ENCODE assay signal across 4 cellular contexts in genomic region chr5:177894681-177895453, GRCh38.
DNase-seq lines count a peak whose midpoint lies in the region; ATAC-seq, FAIRE-seq and TF ChIP-seq lines count a peak whose summit lies in the region.
"Not testable (repeated sequence)": the region's sequence is repeated elsewhere in the genome, so short reads cannot be mapped to it uniquely, and the experiment has no call there.

No MANE protein-coding gene starts in this region.

- not testable (repeated sequence) for H3K79me2 ChIP-seq in keratinocyte (ENCODE audit: control insufficient read depth, insufficient read depth, low read length)

- not testable (repeated sequence) for H3K4me2 ChIP-seq in keratinocyte (ENCODE audit: control insufficient read depth, extremely low read depth, insufficient read depth, low read depth, low read length)

- H3K4me3 ChIP-seq in body of pancreas; keratinocyte (ENCODE audit: control insufficient read depth in 2 of 3, extremely low read depth in 1 of 3, insufficient read depth in 2 of 3, low read depth in 1 of 3, low read length in 3 of 3); right lobe of liver: not testable (repeated sequence)

- not testable (repeated sequence) for H3K27me3 ChIP-seq in body of pancreas; keratinocyte (ENCODE audit: control insufficient read depth, extremely low read depth, insufficient read depth, low read length); right lobe of liver

- not testable (repeated sequence) for H2AFZ ChIP-seq in keratinocyte (ENCODE audit: control insufficient read depth, low read length)

- not testable (repeated sequence) for H3K4me1 ChIP-seq in body of pancreas; keratinocyte (ENCODE audit: control insufficient read depth, extremely low read depth, insufficient read depth, low read length); right lobe of liver

- dilution Hi-C loops in keratinocyte (cut with MboI; ENCODE audit: extremely low pct_ligation_motif_present, low sequenced_read_pairs), result not testable (repeated sequence)

- not testable (repeated sequence) for H3K9me1 ChIP-seq in keratinocyte (ENCODE audit: control insufficient read depth, extremely low read depth, insufficient read depth, low read length)

- TF ChIP-seq CTCF in body of pancreas (IDR thresholded peaks at IDR 0.05); keratinocyte (optimal IDR thresholded peaks at IDR 0.05 in 1 of 3, IDR thresholded peaks at IDR 0.05 in 1 of 3, conservative IDR thresholded peaks at IDR 0.05 in 1 of 3; ENCODE audit: extremely low read depth in 1 of 3, insufficient read depth in 2 of 3, low read length in 3 of 3); right lobe of liver (IDR thresholded peaks at IDR 0.05): not testable (repeated sequence)

- H3K27ac ChIP-seq in body of pancreas; keratinocyte (ENCODE audit: control insufficient read depth, insufficient read depth, low read length); right lobe of liver: not testable (repeated sequence)

- H4K20me1 ChIP-seq in keratinocyte (ENCODE audit: control insufficient read depth, extremely low read depth, insufficient read depth, low read length), result not testable (repeated sequence)

- not testable (repeated sequence) for H3K9ac ChIP-seq in keratinocyte (ENCODE audit: control insufficient read depth, extremely low read depth, insufficient read depth, low read length)

- H3K9me3 ChIP-seq in body of pancreas; keratinocyte (ENCODE audit: control insufficient read depth, low read depth, low read length); right lobe of liver: not testable (repeated sequence)

- peak; percentile 32 for FAIRE-seq in keratinocyte (lab: Jason Lieb, UNC)

- ATAC-seq in body of pancreas, result peak; percentile 73
- ATAC-seq in Right ventricle myocardium superior (ENCODE audit: poor library complexity), result peak; percentile 55
- peak; percentile 57 to 70 (median 60) for ATAC-seq in right lobe of liver

- 39% methylated on average over 2 of the region's 9 CpGs; no CpG with 5 or more reads in 1 of the 2 donors for WGBS in body of pancreas, 2 donors
- 32% methylated on average over 2 of the region's 9 CpGs for WGBS in right lobe of liver (ENCODE audit: insufficient coverage, low coverage, low lambda C conversion rate, missing lambda C conversion rate)

- DNase-seq in body of pancreas, result peak in 1 of 4 donors; percentile 5
- DNase-seq in Right ventricle myocardium superior; keratinocyte (ENCODE audit: low read depth, low spot score); right lobe of liver: not testable (repeated sequence)

- intact Hi-C loops in body of pancreas (cut with DNase I); Right ventricle myocardium superior (cut with DNase I); right lobe of liver (cut with DNase I): not testable (repeated sequence)

- not testable (repeated sequence) for TF ChIP-seq POLR2A in body of pancreas (IDR thresholded peaks at IDR 0.05); right lobe of liver (IDR thresholded peaks at IDR 0.05)

- not testable (repeated sequence) for H3K36me3 ChIP-seq in body of pancreas (replicated peaks in 1 of 2; ENCODE audit: insufficient read depth in 1 of 2, low read depth in 2 of 2); keratinocyte (ENCODE audit: control insufficient read depth in 2 of 2, extremely low read depth in 1 of 2, insufficient read depth in 2 of 2, low read length in 2 of 2); right lobe of liver
